ENCODE assay signal across 17 cellular contexts in the genomic region with DNA sequence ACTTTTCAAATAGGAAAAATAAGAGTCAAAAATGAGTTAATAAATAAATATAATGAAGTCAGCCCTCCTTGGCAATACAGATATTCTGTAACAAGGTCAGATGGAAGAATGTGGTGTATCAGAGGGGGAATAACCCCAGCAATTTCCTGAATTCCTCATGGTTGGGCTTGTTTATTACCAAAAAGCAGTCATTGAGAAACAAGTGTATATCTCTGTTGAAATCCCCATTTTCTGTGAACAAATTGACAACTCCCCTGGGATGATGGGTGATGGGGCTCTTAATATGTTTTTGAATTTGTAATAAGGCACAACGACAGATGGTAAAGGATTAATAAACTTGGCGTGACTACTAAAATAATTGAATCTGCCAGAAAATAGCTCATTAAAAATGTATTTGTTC. TPM values are rescaled to one million over a fixed set of nuclear protein-coding genes. Genes with fewer than 3 reads are reported as not detected.
A peak's percentile ranks its signal among the peaks of the same experiment; 100 is the strongest.
DNase-seq lines count a peak whose midpoint lies in the region; ATAC-seq and TF ChIP-seq lines count a peak whose summit lies in the region.
"Had no signal": no experiment of that assay in that cellular context is flagged by ENCODE, and none has a peak within 500 bp of the region (broad histone marks: within the 10 kb centered on the region; RNA-seq: fewer than 3 reads in every experiment).

No MANE protein-coding gene starts in this region.

- no peak for TF ChIP-seq CTCF in heart left ventricle (IDR thresholded peaks at IDR 0.05)
- TF ChIP-seq CTCF in fibroblast of pulmonary artery (IDR thresholded peaks at IDR 0.05; ENCODE audit: low read length, missing control alignments): no peak
- TF ChIP-seq CTCF in suprapubic skin (IDR thresholded peaks at IDR 0.05): no peak

- TF ChIP-seq EP300 in suprapubic skin (IDR thresholded peaks at IDR 0.05): no peak

- 43 to 61% (median 46%) methylated on average over 2 of the region's 2 CpGs for WGBS in heart left ventricle, 4 donors
- WGBS in suprapubic skin: 53% methylated on average over 2 of the region's 2 CpGs

- ATAC-seq in heart left ventricle: no peak
- ATAC-seq in left ventricle myocardium superior: no peak
- ATAC-seq in HG02852 (IDR thresholded peaks at IDR 0.05; ENCODE audit: unreplicated experiment): no peak
- no peak for ATAC-seq in GM19023 (IDR thresholded peaks at IDR 0.05; ENCODE audit: unreplicated experiment)
- ATAC-seq: activated CD4-positive, CD25-positive, alpha-beta regulatory T cell treated with anti-CD3 and anti-CD28 coated beads, Interleukin-2, amount 50 U/mL, for 24 hours; CD8-positive, alpha-beta T cell had no signal

- no peaks in the 10 kb centered on the region for H3K9me3 ChIP-seq in heart left ventricle
- H3K9me3 ChIP-seq in suprapubic skin: no peaks in the 10 kb centered on the region
- H3K9me3 ChIP-seq: stomach had no signal

- no peak for DNase-seq in heart left ventricle
- DNase-seq in left ventricle myocardium superior: no peak
- DNase-seq in NCI-H2171 treated with DMSO at 0.1 percent for 48 hours (lab: John Stamatoyannopoulos, UW): peak; percentile 45
- peak; percentile 4 for DNase-seq in fibroblast of pulmonary artery (ENCODE audit: low read depth)
- DNase-seq in NCI-H1436 (lab: John Stamatoyannopoulos, UW): no peak
- DNase-seq in suprapubic skin (ENCODE audit: low spot score in 2 of 2): no peak
- DNase-seq: activated naive CD8-positive, alpha-beta T cell treated with anti-CD3 and anti-CD28 coated beads, Interleukin-2, amount 10 ng/mL, durations not matched to agents 7 days and 5 days; CD8-positive, alpha-beta T cell; DMS79 treated with DMSO at 0.1 percent for 48 hours; foreskin melanocyte; NCI-H1417 treated with DMSO at 0.1 percent for 48 hours; nephron progenitor cell; stomach; T1000 had no signal

- TF ChIP-seq POLR2A in heart left ventricle (IDR thresholded peaks at IDR 0.05): no peak
- TF ChIP-seq POLR2A in suprapubic skin (IDR thresholded peaks at IDR 0.05): no peak

- no peaks in the 10 kb centered on the region for H3K27me3 ChIP-seq in heart left ventricle
- H3K27me3 ChIP-seq in suprapubic skin: no peaks in the 10 kb centered on the region
- H3K27me3 ChIP-seq: stomach had no signal

- peaks cover 0 to 30% (median 14%) of the 10 kb centered on the region in 12 donors for H3K4me1 ChIP-seq in heart left ventricle
- H3K4me1 ChIP-seq in suprapubic skin: no peaks in the 10 kb centered on the region

- intact Hi-C loops in heart left ventricle (cut with DNase I): no loop called here
- intact Hi-C loops in left ventricle myocardium superior (cut with micrococcal nuclease): no loop called here

- no peak overlapping the region for H3K4me3 ChIP-seq in heart left ventricle
- no peak overlapping the region for H3K4me3 ChIP-seq in fibroblast of pulmonary artery (replicated peaks; ENCODE audit: low read depth, low read length)
- no peak overlapping the region for H3K4me3 ChIP-seq in suprapubic skin
- H3K4me3 ChIP-seq: stomach had no signal

- H3K36me3 ChIP-seq in heart left ventricle (peaks cover 0 to 68% (median 6%) of the 10 kb centered on the region in 9 donors), suprapubic skin (no peaks in the 10 kb centered on the region)
- H3K36me3 ChIP-seq: stomach had no signal

- H3K27ac ChIP-seq in heart left ventricle: peak overlapping the region in 10 of 12 donors; percentile 6 to 75 (median 56)
- H3K27ac ChIP-seq in suprapubic skin: no peak overlapping the region
- H3K27ac ChIP-seq: stomach had no signal

RNA-seq across cellular contexts. Expression of a gene that starts 34.1 kb away (rescaled TPM):
- total RNA-seq in heart left ventricle (100 to 1,000 TPM in 4 of 9 donors, 10 to 100 TPM in 5; 46.1 to 266 (median 79.9) TPM), left ventricle myocardium superior (29.5 TPM), suprapubic skin (1 to 10 TPM in 3 of 4 donors, under 1 TPM in 1; 0.57 to 3.6 (median 1.9) TPM)
- 10 to 100 TPM; 38.6 to 46.2 TPM for polyA plus RNA-seq in heart left ventricle
- total RNA-seq: CD8-positive, alpha-beta T cell had no signal

Comparison
In these comparisons a context has a peak if more than half of its experiments do, and no peak if none do; other contexts are left out.
1. DNase-seq: peak in NCI-H2171 treated with DMSO at 0.1 percent for 48 hours (single experiment) and fibroblast of pulmonary artery (single experiment); none in heart left ventricle (0 of 5), left ventricle myocardium superior (single experiment), NCI-H1436 (single experiment) and suprapubic skin (0 of 2).